Comparison of ENCODE assay signal across 13 cellular contexts in genomic region chr7:132218876-132219275, GRCh38.
"Had no signal": no experiment of that assay in that cellular context is flagged by ENCODE, and none has a peak within 500 bp of the region (broad histone marks: within the 10 kb centered on the region; RNA-seq: fewer than 3 reads in every experiment).

No MANE protein-coding gene starts in this region.

- DNase-seq: activated CD4-positive, alpha-beta memory T cell treated with anti-CD3 and anti-CD28 coated beads, Interleukin-2, amount 10 ng/mL, durations not matched to agents 7 days and 5 days; activated CD4-positive, alpha-beta T cell treated with anti-CD3 and anti-CD28 coated beads for 36 hours; activated naive CD8-positive, alpha-beta T cell treated with anti-CD3 and anti-CD28 coated beads, Interleukin-2, amount 10 ng/mL, durations not matched to agents 7 days and 5 days; activated T-cell treated with anti-CD3 and anti-CD28 coated beads, Interleukin-2, amount 50 U/mL, for 48 hours; anterior cingulate cortex; endodermal cell; left cardiac atrium; naive B cell; small intestine; stomach; WERI-Rb-1 had no signal

- H3K9ac ChIP-seq: parathyroid adenoma had no signal

- H3K9me3 ChIP-seq: stomach had no signal

- H3K27me3 ChIP-seq: stomach had no signal

- FAIRE-seq: small intestine had no signal

- H3K79me2 ChIP-seq: parathyroid adenoma had no signal

- H3K4me3 ChIP-seq: lung, stomach had no signal

- H3K4me1 ChIP-seq: parathyroid adenoma, stomach had no signal

- H3K27ac ChIP-seq: parathyroid adenoma, stomach, WERI-Rb-1 had no signal

- ATAC-seq: activated CD4-positive, alpha-beta T cell treated with anti-CD3 and anti-CD28 coated beads for 36 hours; left cardiac atrium had no signal

- H2AFZ ChIP-seq: parathyroid adenoma had no signal

- H3K36me3 ChIP-seq: WERI-Rb-1 had no signal
